In genomic region chr19:40322271-40322610, GRCh38 we compare ENCODE assay signal across 18 cellular contexts.
"Had no signal": no experiment of that assay in that cellular context is flagged by ENCODE, and none has a peak within 500 bp of the region (broad histone marks: within the 10 kb centered on the region; RNA-seq: fewer than 3 reads in every experiment).

No MANE protein-coding gene starts in this region.

- H3K4me1 Mint-ChIP-seq: activated CD8-positive, alpha-beta memory T cell treated with anti-CD3 and anti-CD28 coated beads, Interleukin-2, amount 10 ng/mL, durations not matched to agents 7 days and 5 days had no signal

- H3K4me3 Mint-ChIP-seq: activated CD8-positive, alpha-beta memory T cell treated with anti-CD3 and anti-CD28 coated beads, Interleukin-2, amount 10 ng/mL, durations not matched to agents 7 days and 5 days; activated naive CD4-positive, alpha-beta T cell treated with anti-CD3 and anti-CD28 coated beads for 36 hours; natural killer cell treated with Interleukin-12 subunit alpha and Interleukin-12 subunit beta and Interleukin-15 and Interleukin-18, amount 100 ng/mL, for 72 hours; T-helper 2 cell treated with Interferon-gamma antibody and Interleukin-4, amounts not matched to agents 5 μg/mL and 100 μg/mL, for 36 hours; type B pancreatic cell had no signal

- H3K27ac ChIP-seq: esophagus muscularis mucosa, foreskin keratinocyte, heart left ventricle, left lung, psoas muscle had no signal

- H3K27me3 ChIP-seq: esophagus muscularis mucosa, foreskin keratinocyte, heart left ventricle, left lung had no signal

- DNase-seq: activated CD4-positive, alpha-beta T cell treated with anti-CD3 and anti-CD28 coated beads for 1 hour; activated CD4-positive, alpha-beta T cell treated with anti-CD3 and anti-CD28 coated beads, Interleukin-2, amount 50 U/mL, for 48 hours; activated CD8-positive, alpha-beta memory T cell treated with anti-CD3 and anti-CD28 coated beads, Interleukin-2, amount 10 ng/mL, durations not matched to agents 7 days and 5 days; activated naive CD4-positive, alpha-beta T cell treated with anti-CD3 and anti-CD28 coated beads for 36 hours; activated T-cell treated with anti-CD3 and anti-CD28 coated beads, Interleukin-2, amount 50 U/mL, for 48 hours; central memory CD4-positive, alpha-beta T cell; dermis blood vessel endothelial cell; heart left ventricle; islet precursor cell; occipital lobe; psoas muscle; stimulated activated naive CD4-positive, alpha-beta T cell had no signal

- H3K27me3 Mint-ChIP-seq: activated CD8-positive, alpha-beta memory T cell treated with anti-CD3 and anti-CD28 coated beads, Interleukin-2, amount 10 ng/mL, durations not matched to agents 7 days and 5 days; natural killer cell treated with Interleukin-12 subunit alpha and Interleukin-12 subunit beta and Interleukin-15 and Interleukin-18, amount 100 ng/mL, for 72 hours; type B pancreatic cell had no signal

- H3K4me3 ChIP-seq: esophagus muscularis mucosa, heart left ventricle, left lung, psoas muscle had no signal

- H3K27ac Mint-ChIP-seq: activated CD8-positive, alpha-beta memory T cell treated with anti-CD3 and anti-CD28 coated beads, Interleukin-2, amount 10 ng/mL, durations not matched to agents 7 days and 5 days; activated naive CD4-positive, alpha-beta T cell treated with anti-CD3 and anti-CD28 coated beads for 36 hours; natural killer cell treated with Interleukin-12 subunit alpha and Interleukin-12 subunit beta and Interleukin-15 and Interleukin-18, amount 100 ng/mL, for 72 hours; T-helper 2 cell treated with Interferon-gamma antibody and Interleukin-4, amounts not matched to agents 5 μg/mL and 100 μg/mL, for 36 hours; type B pancreatic cell had no signal

- H3K9me3 ChIP-seq: esophagus muscularis mucosa, heart left ventricle, left lung, psoas muscle had no signal

- H3K4me1 ChIP-seq: esophagus muscularis mucosa, foreskin keratinocyte, heart left ventricle, left lung, psoas muscle had no signal

- H3K9me3 Mint-ChIP-seq: activated naive CD4-positive, alpha-beta T cell treated with anti-CD3 and anti-CD28 coated beads for 36 hours; natural killer cell treated with Interleukin-12 subunit alpha and Interleukin-12 subunit beta and Interleukin-15 and Interleukin-18, amount 100 ng/mL, for 72 hours; T-helper 2 cell treated with Interferon-gamma antibody and Interleukin-4, amounts not matched to agents 5 μg/mL and 100 μg/mL, for 36 hours; type B pancreatic cell had no signal
